ENCODE assay signal across 21 cellular contexts in the genomic region with DNA sequence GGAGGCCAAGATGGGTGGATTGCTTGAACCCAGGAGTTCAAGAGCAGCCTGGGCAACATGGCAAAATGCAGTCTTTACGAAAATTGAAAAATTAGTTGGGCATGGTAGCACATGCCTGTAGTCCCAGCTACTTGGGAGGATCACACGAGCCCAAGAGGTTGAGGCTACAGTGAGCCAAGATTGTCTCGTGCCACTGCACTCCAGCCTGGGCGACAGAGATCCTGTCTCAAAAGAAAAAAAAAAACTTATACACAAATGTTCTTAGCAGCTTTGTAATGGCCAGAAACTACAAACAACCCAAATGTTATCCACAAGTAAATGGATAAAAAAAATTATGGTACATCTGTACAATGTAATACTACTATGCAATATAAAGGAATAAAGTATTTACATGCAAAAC. TPM values are rescaled to one million over a fixed set of nuclear protein-coding genes. Genes with fewer than 3 reads are reported as not detected.
DNase-seq lines count a peak whose midpoint lies in the region; ATAC-seq, FAIRE-seq and TF ChIP-seq lines count a peak whose summit lies in the region.
"Had no signal": no experiment of that assay in that cellular context is flagged by ENCODE, and none has a peak within 500 bp of the region (broad histone marks: within the 10 kb centered on the region; RNA-seq: fewer than 3 reads in every experiment).

No MANE protein-coding gene starts in this region.

- H3K79me1 ChIP-seq in mesenchymal stem cell (replicated peaks; ENCODE audit: low read length, poor library complexity, severe bottlenecking): peaks cover 14% of the 10 kb centered on the region

- peaks cover 10 to 95% (median 53%) of the 10 kb centered on the region in 11 experiments; a peak in 21 of 22 replicates for H4K20me1 ChIP-seq in BLaER1 treated with 17β-estradiol and CSF1 and Interleukin-3, amounts not matched to agents 10 nM and 100 nM
- no peaks in the 10 kb centered on the region for H4K20me1 ChIP-seq in DOHH2 (ENCODE audit: control insufficient read depth, insufficient read depth, low read depth, low read length)
- no peaks in the 10 kb centered on the region for H4K20me1 ChIP-seq in OCI-LY1 (ENCODE audit: insufficient read depth, low read length)

- no peak overlapping the region for H2BK5ac ChIP-seq in mesenchymal stem cell (ENCODE audit: low read depth, low read length, poor library complexity, severe bottlenecking)

- no peaks in the 10 kb centered on the region for H3K27me3 ChIP-seq in BLaER1 treated with 17β-estradiol and CSF1 and Interleukin-3, amounts not matched to agents 10 nM and 100 nM
- H3K27me3 ChIP-seq in DOHH2 (ENCODE audit: control insufficient read depth, low read length) (no peaks in the 10 kb centered on the region), OCI-LY1 (ENCODE audit: insufficient read depth, low read length) (no peaks in the 10 kb centered on the region), mesenchymal stem cell (ENCODE audit: control insufficient read depth in 1 of 2, insufficient read depth in 1 of 2, low read length in 2 of 2) (no peaks in the 10 kb centered on the region)
- H3K27me3 ChIP-seq: suprapubic skin had no signal

- H3K4me2 ChIP-seq in BLaER1 treated with 17β-estradiol and CSF1 and Interleukin-3, amounts not matched to agents 10 nM and 100 nM: peak overlapping the region; percentile 78 to 90 (median 80)
- H3K4me2 ChIP-seq in DOHH2 (ENCODE audit: low read length) (peak overlapping the region; percentile 81), OCI-LY1 (ENCODE audit: low read length) (peak overlapping the region; percentile 59), mesenchymal stem cell (ENCODE audit: low read length, poor library complexity, severe bottlenecking) (no peak overlapping the region)

- no peak overlapping the region for H4K91ac ChIP-seq in mesenchymal stem cell (ENCODE audit: low read length)

- peak overlapping the region in 9 of 10 experiments; percentile 8 to 42 (median 26); a peak in 8 of 20 replicates for H3K4me3 ChIP-seq in BLaER1 treated with 17β-estradiol and CSF1 and Interleukin-3, amounts not matched to agents 10 nM and 100 nM
- H3K4me3 ChIP-seq in DOHH2 (ENCODE audit: low read length) (peak overlapping the region; percentile 65), OCI-LY1 (ENCODE audit: low read depth, low read length, poor library complexity, severe bottlenecking) (no peak overlapping the region), mesenchymal stem cell (ENCODE audit: insufficient read depth in 1 of 2, low read depth in 1 of 2, low read length in 2 of 2) (no peak overlapping the region)
- H3K4me3 ChIP-seq: suprapubic skin had no signal

- DNase-seq in mesenchymal stem cell (no peak), RCC 7860 (ENCODE audit: low spot score) (no peak), iPS-NIHi7 (ENCODE audit: extremely low spot score) (no peak), NCI-H510A treated with DMSO at 0.1 percent for 48 hours (lab: John Stamatoyannopoulos, UW) (no peak)
- DNase-seq: activated CD8-positive, alpha-beta memory T cell treated with anti-CD3 and anti-CD28 coated beads, Interleukin-2, amount 10 ng/mL, durations not matched to agents 7 days and 5 days; activated naive CD4-positive, alpha-beta T cell treated with anti-CD3 and anti-CD28 coated beads for 36 hours; C1 segment of cervical spinal cord; effector CD4-positive, alpha-beta T cell; NCI-H1417; NCI-H2081; NCI-H345; NCI-H774; stimulated activated CD4-positive, alpha-beta T cell treated with anti-CD3 and anti-CD28 coated beads, Interleukin-15, amount 100 ng/mL, for 24 hours; stimulated activated naive CD4-positive, alpha-beta T cell had no signal

- no peak overlapping the region for H2BK15ac ChIP-seq in mesenchymal stem cell (ENCODE audit: low read depth, poor library complexity, severe bottlenecking)

- H3K79me2 ChIP-seq in DOHH2 (ENCODE audit: control insufficient read depth, low read length): peaks cover 95% of the 10 kb centered on the region
- H3K79me2 ChIP-seq in OCI-LY1 (ENCODE audit: insufficient read depth, low read length): peaks cover 60% of the 10 kb centered on the region

- no peaks in the 10 kb centered on the region for H3K9me2 ChIP-seq in DOHH2 (replicated peaks; ENCODE audit: control insufficient read depth, low read length)
- no peaks in the 10 kb centered on the region for H3K9me2 ChIP-seq in OCI-LY1 (ENCODE audit: low read depth, low read length)

- H3K27ac ChIP-seq in BLaER1 treated with 17β-estradiol and CSF1 and Interleukin-3, amounts not matched to agents 10 nM and 100 nM: peak overlapping the region; percentile 84 to 94 (median 89); a peak in 21 of 22 replicates
- H3K27ac ChIP-seq in DOHH2 (ENCODE audit: low read depth, low read length): peak overlapping the region; percentile 97
- H3K27ac ChIP-seq in OCI-LY1 (ENCODE audit: low read depth, low read length, poor library complexity, severe bottlenecking): peak overlapping the region; percentile 98
- no peak overlapping the region for H3K27ac ChIP-seq in mesenchymal stem cell (ENCODE audit: low read length, poor library complexity, severe bottlenecking)
- H3K27ac ChIP-seq: suprapubic skin had no signal

- H3K36me3 ChIP-seq in BLaER1 treated with 17β-estradiol and CSF1 and Interleukin-3, amounts not matched to agents 10 nM and 100 nM: peaks cover 34 to 57% (median 45%) of the 10 kb centered on the region in 11 experiments
- H3K36me3 ChIP-seq in DOHH2 (ENCODE audit: control insufficient read depth, low read length) (peaks cover 60% of the 10 kb centered on the region), OCI-LY1 (ENCODE audit: insufficient read depth, low read length) (peaks cover 35% of the 10 kb centered on the region), mesenchymal stem cell (ENCODE audit: control insufficient read depth in 1 of 2, insufficient read depth in 2 of 2, low read depth in 1 of 2, low read length in 2 of 2) (peaks cover 22 to 60% of the 10 kb centered on the region in 2 experiments)

- peak overlapping the region; percentile 58 to 80 (median 73); a peak in 19 of 22 replicates for H3K9ac ChIP-seq in BLaER1 treated with 17β-estradiol and CSF1 and Interleukin-3, amounts not matched to agents 10 nM and 100 nM
- H3K9ac ChIP-seq in OCI-LY1 (ENCODE audit: low read length) (no peak overlapping the region; the same call in 1 of the 2 replicates), mesenchymal stem cell (ENCODE audit: low read length) (no peak overlapping the region)

- H3K4me1 ChIP-seq in BLaER1 treated with 17β-estradiol and CSF1 and Interleukin-3, amounts not matched to agents 10 nM and 100 nM: peaks cover 80 to 96% (median 94%) of the 10 kb centered on the region in 10 experiments
- H3K4me1 ChIP-seq in DOHH2 (ENCODE audit: control insufficient read depth, low read length) (peaks cover 99% of the 10 kb centered on the region), OCI-LY1 (ENCODE audit: insufficient read depth, low read length, severe bottlenecking) (peaks cover 84% of the 10 kb centered on the region), mesenchymal stem cell (ENCODE audit: control insufficient read depth, insufficient read depth, low read depth, low read length) (peaks cover 10% of the 10 kb centered on the region)

- WGBS in mesenchymal stem cell: 99% methylated on average over 4 of the region's 4 CpGs

- H2AFZ ChIP-seq in OCI-LY1 (ENCODE audit: low read length): no peak overlapping the region
- no peak overlapping the region for H2AFZ ChIP-seq in mesenchymal stem cell (ENCODE audit: low read depth, low read length)

- H2BK120ac ChIP-seq in mesenchymal stem cell (ENCODE audit: low read depth, low read length): no peak overlapping the region

- H3K18ac ChIP-seq in mesenchymal stem cell (ENCODE audit: low read depth in 1 of 2, low read length in 2 of 2): no peak overlapping the region

- no peak for FAIRE-seq in RCC 7860 (lab: Jason Lieb, UNC)
- FAIRE-seq: GM12892, urothelium cell line had no signal

- no peaks in the 10 kb centered on the region for H3K9me3 ChIP-seq in BLaER1 treated with 17β-estradiol and CSF1 and Interleukin-3, amounts not matched to agents 10 nM and 100 nM (replicated peaks in 1 of 11)
- H3K9me3 ChIP-seq in DOHH2 (ENCODE audit: control insufficient read depth, insufficient read depth, low read length) (no peaks in the 10 kb centered on the region), OCI-LY1 (ENCODE audit: low read length) (no peaks in the 10 kb centered on the region), mesenchymal stem cell (ENCODE audit: control insufficient read depth, low read length) (no peaks in the 10 kb centered on the region)
- H3K9me3 ChIP-seq: suprapubic skin had no signal

- H2AK5ac ChIP-seq in mesenchymal stem cell (ENCODE audit: low read length, severe bottlenecking): no peak overlapping the region

- TF ChIP-seq CTCF in DOHH2 (IDR thresholded peaks at IDR 0.05; ENCODE audit: low read depth, low read length, poor library complexity, severe bottlenecking) (no peak), OCI-LY1 (IDR thresholded peaks at IDR 0.05; ENCODE audit: low read length) (no peak)

- ATAC-seq in HG02884 (IDR thresholded peaks at IDR 0.05; ENCODE audit: unreplicated experiment): no peak
- ATAC-seq: activated CD8-positive, alpha-beta memory T cell treated with anti-CD3 and anti-CD28 coated beads, Interleukin-2, amount 10 ng/mL, durations not matched to agents 7 days and 5 days had no signal

- no peak overlapping the region for H3K23ac ChIP-seq in mesenchymal stem cell (ENCODE audit: low read length in 2 of 2)

- H3F3A ChIP-seq in DOHH2 (ENCODE audit: control insufficient read depth, insufficient read depth) (peaks cover 40% of the 10 kb centered on the region), OCI-LY1 (ENCODE audit: insufficient read depth, low read length) (no peaks in the 10 kb centered on the region)

- H2BK12ac ChIP-seq in mesenchymal stem cell (ENCODE audit: low read length in 2 of 2): no peak overlapping the region

- no peak overlapping the region for H3K4ac ChIP-seq in mesenchymal stem cell (ENCODE audit: low read depth in 1 of 2, low read length in 2 of 2)

- H3K14ac ChIP-seq in mesenchymal stem cell (ENCODE audit: low read length in 2 of 2): no peak overlapping the region

- H4K8ac ChIP-seq in mesenchymal stem cell (ENCODE audit: low read length): peak overlapping the region; percentile 13

RNA-seq across cellular contexts. Expression of a gene that starts 12.6 kb away (rescaled TPM):
- polyA plus RNA-seq in mesenchymal stem cell (2013, experiment 1 of 2): 52.2 TPM
- polyA plus RNA-seq in mesenchymal stem cell (2013, experiment 2 of 2): 52.9 TPM

Comparison
In these comparisons a context has a peak if more than half of its experiments do, and no peak if none do; other contexts are left out.
1. H3K4me3 ChIP-seq: peak in BLaER1 treated with 17β-estradiol and CSF1 and Interleukin-3, amounts not matched to agents 10 nM and 100 nM (9 of 10) and DOHH2 (single experiment); none in OCI-LY1 (single experiment) and mesenchymal stem cell (0 of 2).
2. H3K9ac ChIP-seq: peak in BLaER1 treated with 17β-estradiol and CSF1 and Interleukin-3, amounts not matched to agents 10 nM and 100 nM (11 of 11); none in OCI-LY1 (single experiment) and mesenchymal stem cell (single experiment).